1 cellular context compared by ENCODE assay signal in genomic region chr1:151165281-151165737, GRCh38.
A peak's percentile ranks its signal among the peaks of the same experiment; 100 is the strongest.
TF ChIP-seq lines count a peak whose summit lies in the region.

No MANE protein-coding gene starts in this region.

TF ChIP-seq in HEK293, 187 proteins besides CTCF, POLR2A, EP300 and RAD21 (continued from another document):
- TF ChIP-seq ZNF335 (tag by site-specific recombination; conservative IDR thresholded peaks at IDR 0.05) (peak; percentile 99), KLF16 (tag by site-specific recombination; IDR thresholded peaks at IDR 0.05) (peak; percentile 81; the same call in 1 of the 2 replicates), GLIS1 (tag by site-specific recombination; IDR thresholded peaks at IDR 0.05) (0 out of 2 replicates have a peak, but pooled peaks have one; percentile 27), ZNF558 (tag by site-specific recombination; IDR thresholded peaks at IDR 0.05) (0 out of 2 replicates have a peak, but pooled peaks have one; percentile 4), ZNF843 (tag by site-specific recombination; IDR thresholded peaks at IDR 0.05) (peak; percentile 51; the same call in 1 of the 2 replicates), IKZF3 (tag by site-specific recombination; IDR thresholded peaks at IDR 0.05) (peak; percentile 80), ZNF701 (tag by site-specific recombination; IDR thresholded peaks at IDR 0.05) (no peak), ZBTB48 (tag by site-specific recombination; IDR thresholded peaks at IDR 0.05) (peak; percentile 95), ZNF37A (tag by site-specific recombination; IDR thresholded peaks at IDR 0.05) (no peak), WT1 (tag by site-specific recombination; IDR thresholded peaks at IDR 0.05) (peak; percentile 97), KLF8 (tag by site-specific recombination; IDR thresholded peaks at IDR 0.05) (peak; percentile 58), GLIS2 (tag by site-specific recombination; IDR thresholded peaks at IDR 0.05) (peak; percentile 79), SP2 (tag by site-specific recombination; IDR thresholded peaks at IDR 0.05) (peak; percentile 60), ZBTB6 (tag by site-specific recombination; IDR thresholded peaks at IDR 0.05) (peak; percentile 82), ZNF514 (tag by site-specific recombination; IDR thresholded peaks at IDR 0.05) (no peak), PRDM10 (tag by site-specific recombination; IDR thresholded peaks at IDR 0.05) (peak; percentile 99), ZNF398 (tag by site-specific recombination; IDR thresholded peaks at IDR 0.05) (peak; percentile 98), BCL11B (tag by site-specific recombination; IDR thresholded peaks at IDR 0.05; ENCODE audit: low read depth) (peak; percentile 97), MZF1 (tag by site-specific recombination; IDR thresholded peaks at IDR 0.05; ENCODE audit: borderline replicate concordance) (peak; percentile 69; the same call in 1 of the 2 replicates), ZIC2 (tag by site-specific recombination; IDR thresholded peaks at IDR 0.05) (0 out of 2 replicates have a peak, but pooled peaks have one; percentile 29), ZBTB10 (tag by site-specific recombination; IDR thresholded peaks at IDR 0.05) (peak; percentile 50; the same call in 1 of the 2 replicates), TRIM28 (IDR thresholded peaks at IDR 0.05; ENCODE audit: borderline replicate concordance, low read length) (0 out of 2 replicates have a peak, but pooled peaks have one; percentile 80), ZBTB21 (tag by site-specific recombination; IDR thresholded peaks at IDR 0.05) (peak; percentile 28), MYNN (tag by site-specific recombination; IDR thresholded peaks at IDR 0.05; ENCODE audit: borderline replicate concordance) (no peak), ZNF423 (tag by site-specific recombination; IDR thresholded peaks at IDR 0.05) (peak; percentile 97), ZNF600 (tag by site-specific recombination; IDR thresholded peaks at IDR 0.05) (peak; percentile 7; the same call in 1 of the 2 replicates), ZNF19 (tag by site-specific recombination; IDR thresholded peaks at IDR 0.05; ENCODE audit: low read depth) (no peak), PATZ1 (tag by site-specific recombination; IDR thresholded peaks at IDR 0.05) (peak; percentile 81)
- TF ChIP-seq, protein P1, sequence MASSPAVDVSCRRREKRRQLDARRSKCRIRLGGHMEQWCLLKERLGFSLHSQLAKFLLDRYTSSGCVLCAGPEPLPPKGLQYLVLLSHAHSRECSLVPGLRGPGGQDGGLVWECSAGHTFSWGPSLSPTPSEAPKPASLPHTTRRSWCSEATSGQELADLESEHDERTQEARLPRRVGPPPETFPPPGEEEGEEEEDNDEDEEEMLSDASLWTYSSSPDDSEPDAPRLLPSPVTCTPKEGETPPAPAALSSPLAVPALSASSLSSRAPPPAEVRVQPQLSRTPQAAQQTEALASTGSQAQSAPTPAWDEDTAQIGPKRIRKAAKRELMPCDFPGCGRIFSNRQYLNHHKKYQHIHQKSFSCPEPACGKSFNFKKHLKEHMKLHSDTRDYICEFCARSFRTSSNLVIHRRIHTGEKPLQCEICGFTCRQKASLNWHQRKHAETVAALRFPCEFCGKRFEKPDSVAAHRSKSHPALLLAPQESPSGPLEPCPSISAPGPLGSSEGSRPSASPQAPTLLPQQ (tag by site-specific recombination; IDR thresholded peaks at IDR 0.05), result peak; percentile 22; the same call in 1 of the 2 replicates
- TF ChIP-seq, protein P2, sequence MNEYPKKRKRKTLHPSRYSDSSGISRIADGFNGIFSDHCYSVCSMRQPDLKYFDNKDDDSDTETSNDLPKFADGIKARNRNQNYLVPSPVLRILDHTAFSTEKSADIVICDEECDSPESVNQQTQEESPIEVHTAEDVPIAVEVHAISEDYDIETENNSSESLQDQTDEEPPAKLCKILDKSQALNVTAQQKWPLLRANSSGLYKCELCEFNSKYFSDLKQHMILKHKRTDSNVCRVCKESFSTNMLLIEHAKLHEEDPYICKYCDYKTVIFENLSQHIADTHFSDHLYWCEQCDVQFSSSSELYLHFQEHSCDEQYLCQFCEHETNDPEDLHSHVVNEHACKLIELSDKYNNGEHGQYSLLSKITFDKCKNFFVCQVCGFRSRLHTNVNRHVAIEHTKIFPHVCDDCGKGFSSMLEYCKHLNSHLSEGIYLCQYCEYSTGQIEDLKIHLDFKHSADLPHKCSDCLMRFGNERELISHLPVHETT (tag by site-specific recombination; IDR thresholded peaks at IDR 0.05), result peak; percentile 30; the same call in 1 of the 2 replicates
- TF ChIP-seq, protein P3, sequence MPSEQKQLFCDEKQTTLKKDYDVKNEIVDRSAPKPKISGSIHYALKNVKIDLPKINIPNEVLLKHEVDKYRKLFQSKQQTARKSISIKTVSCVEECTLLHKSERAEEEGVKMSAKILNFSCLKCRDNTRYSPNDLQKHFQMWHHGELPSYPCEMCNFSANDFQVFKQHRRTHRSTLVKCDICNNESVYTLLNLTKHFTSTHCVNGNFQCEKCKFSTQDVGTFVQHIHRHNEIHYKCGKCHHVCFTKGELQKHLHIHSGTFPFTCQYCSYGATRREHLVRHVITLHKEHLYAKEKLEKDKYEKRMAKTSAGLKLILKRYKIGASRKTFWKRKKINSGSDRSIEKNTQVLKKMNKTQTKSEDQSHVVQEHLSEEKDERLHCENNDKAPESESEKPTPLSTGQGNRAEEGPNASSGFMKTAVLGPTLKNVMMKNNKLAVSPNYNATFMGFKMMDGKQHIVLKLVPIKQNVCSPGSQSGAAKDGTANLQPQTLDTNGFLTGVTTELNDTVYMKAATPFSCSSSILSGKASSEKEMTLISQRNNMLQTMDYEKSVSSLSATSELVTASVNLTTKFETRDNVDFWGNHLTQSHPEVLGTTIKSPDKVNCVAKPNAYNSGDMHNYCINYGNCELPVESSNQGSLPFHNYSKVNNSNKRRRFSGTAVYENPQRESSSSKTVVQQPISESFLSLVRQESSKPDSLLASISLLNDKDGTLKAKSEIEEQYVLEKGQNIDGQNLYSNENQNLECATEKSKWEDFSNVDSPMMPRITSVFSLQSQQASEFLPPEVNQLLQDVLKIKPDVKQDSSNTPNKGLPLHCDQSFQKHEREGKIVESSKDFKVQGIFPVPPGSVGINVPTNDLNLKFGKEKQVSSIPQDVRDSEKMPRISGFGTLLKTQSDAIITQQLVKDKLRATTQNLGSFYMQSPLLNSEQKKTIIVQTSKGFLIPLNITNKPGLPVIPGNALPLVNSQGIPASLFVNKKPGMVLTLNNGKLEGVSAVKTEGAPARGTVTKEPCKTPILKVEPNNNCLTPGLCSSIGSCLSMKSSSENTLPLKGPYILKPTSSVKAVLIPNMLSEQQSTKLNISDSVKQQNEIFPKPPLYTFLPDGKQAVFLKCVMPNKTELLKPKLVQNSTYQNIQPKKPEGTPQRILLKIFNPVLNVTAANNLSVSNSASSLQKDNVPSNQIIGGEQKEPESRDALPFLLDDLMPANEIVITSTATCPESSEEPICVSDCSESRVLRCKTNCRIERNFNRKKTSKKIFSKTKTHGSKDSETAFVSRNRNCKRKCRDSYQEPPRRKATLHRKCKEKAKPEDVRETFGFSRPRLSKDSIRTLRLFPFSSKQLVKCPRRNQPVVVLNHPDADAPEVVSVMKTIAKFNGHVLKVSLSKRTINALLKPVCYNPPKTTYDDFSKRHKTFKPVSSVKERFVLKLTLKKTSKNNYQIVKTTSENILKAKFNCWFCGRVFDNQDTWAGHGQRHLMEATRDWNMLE (tag by site-specific recombination; conservative IDR thresholded peaks at IDR 0.05; ENCODE audit: low read depth), result no peak; the same call in 1 of the 2 replicates
- TF ChIP-seq, protein P4, sequence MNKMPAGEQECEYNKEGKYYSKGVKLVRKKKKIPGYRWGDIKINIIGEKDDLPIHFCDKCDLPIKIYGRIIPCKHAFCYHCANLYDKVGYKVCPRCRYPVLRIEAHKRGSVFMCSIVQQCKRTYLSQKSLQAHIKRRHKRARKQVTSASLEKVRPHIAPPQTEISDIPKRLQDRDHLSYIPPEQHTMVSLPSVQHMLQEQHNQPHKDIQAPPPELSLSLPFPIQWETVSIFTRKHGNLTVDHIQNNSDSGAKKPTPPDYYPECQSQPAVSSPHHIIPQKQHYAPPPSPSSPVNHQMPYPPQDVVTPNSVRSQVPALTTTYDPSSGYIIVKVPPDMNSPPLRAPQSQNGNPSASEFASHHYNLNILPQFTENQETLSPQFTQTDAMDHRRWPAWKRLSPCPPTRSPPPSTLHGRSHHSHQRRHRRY (tag by site-specific recombination; IDR thresholded peaks at IDR 0.05), result no peak
